Comparison of ENCODE assay signal across 20 cellular contexts in genomic region chr6:43434001-43434400, GRCh38. TPM values are rescaled to one million over a fixed set of nuclear protein-coding genes. Genes with fewer than 3 reads are reported as not detected.
"Had no signal": no experiment of that assay in that cellular context is flagged by ENCODE, and none has a peak within 500 bp of the region (broad histone marks: within the 10 kb centered on the region; RNA-seq: fewer than 3 reads in every experiment).

No MANE protein-coding gene starts in this region.

- H3K36me3 Mint-ChIP-seq: activated naive CD4-positive, alpha-beta T cell treated with anti-CD3 and anti-CD28 coated beads, Interleukin-2, amount 50 U/mL, for 72 hours; natural killer cell had no signal

- H3K4me3 Mint-ChIP-seq: activated CD4-positive, alpha-beta T cell treated with anti-CD3 and anti-CD28 coated beads for 36 hours; natural killer cell; stimulated activated naive CD8-positive, alpha-beta T cell treated with anti-CD3 and anti-CD28 coated beads, Interleukin-15, Interleukin-2, amounts not matched to agents 100 ng/mL and 50 ng/mL, for 24 hours had no signal

- H3K4me3 ChIP-seq: adrenal gland, breast epithelium, esophagus muscularis mucosa, suprapubic skin had no signal

- H2AFZ ChIP-seq: parathyroid adenoma had no signal

- H3K9me3 ChIP-seq: adrenal gland, breast epithelium, esophagus muscularis mucosa, suprapubic skin had no signal

- FAIRE-seq: astrocyte, kidney, TTC549 had no signal

- H3K4me1 ChIP-seq: parathyroid adenoma had no signal

- H3K27ac Mint-ChIP-seq: activated CD4-positive, alpha-beta T cell treated with anti-CD3 and anti-CD28 coated beads for 36 hours; natural killer cell; stimulated activated naive CD8-positive, alpha-beta T cell treated with anti-CD3 and anti-CD28 coated beads, Interleukin-15, Interleukin-2, amounts not matched to agents 100 ng/mL and 50 ng/mL, for 24 hours had no signal

- H3K27me3 Mint-ChIP-seq: activated CD4-positive, alpha-beta T cell treated with anti-CD3 and anti-CD28 coated beads for 36 hours; stimulated activated naive CD8-positive, alpha-beta T cell treated with anti-CD3 and anti-CD28 coated beads, Interleukin-15, Interleukin-2, amounts not matched to agents 100 ng/mL and 50 ng/mL, for 24 hours had no signal

- ATAC-seq: activated CD4-positive, alpha-beta T cell treated with anti-CD3 and anti-CD28 coated beads for 36 hours; activated naive CD4-positive, alpha-beta T cell treated with anti-CD3 and anti-CD28 coated beads, Interleukin-2, amount 50 U/mL, for 72 hours; natural killer cell had no signal

- H3K27ac ChIP-seq: adrenal gland, esophagus muscularis mucosa, parathyroid adenoma, suprapubic skin had no signal

- H3K36me3 ChIP-seq: breast epithelium had no signal

- DNase-seq: activated CD4-positive, alpha-beta T cell treated with anti-CD3 and anti-CD28 coated beads for 36 hours; activated CD4-positive, alpha-beta T cell treated with anti-CD3 and anti-CD28 coated beads, Interleukin-2, amount 50 U/mL, for 48 hours; activated gamma-delta T cell treated with Interleukin-2 at 50 U/mL for 16 hours; adrenal gland; effector CD8-positive, alpha-beta T cell; hypothalamus; kidney; mesendoderm; natural killer cell; stimulated activated CD8-positive, alpha-beta memory T cell treated with anti-CD3 and anti-CD28 coated beads, Interleukin-4, amount 100 ng/mL, for 48 hours; trophoblast cell had no signal

- H3K9me3 Mint-ChIP-seq: activated naive CD4-positive, alpha-beta T cell treated with anti-CD3 and anti-CD28 coated beads, Interleukin-2, amount 50 U/mL, for 72 hours; natural killer cell; stimulated activated naive CD8-positive, alpha-beta T cell treated with anti-CD3 and anti-CD28 coated beads, Interleukin-15, Interleukin-2, amounts not matched to agents 100 ng/mL and 50 ng/mL, for 24 hours had no signal

- H3K9ac ChIP-seq: parathyroid adenoma had no signal

- H3K27me3 ChIP-seq: adrenal gland, breast epithelium, esophagus muscularis mucosa, suprapubic skin had no signal

RNA-seq across cellular contexts. Expression of gene DLK2, which starts 21.3 kb away (rescaled TPM):
- total RNA-seq: endothelial cell of umbilical vein, natural killer cell had no signal
